Comparison of ENCODE assay signal across 17 cellular contexts in genomic region chr10:126609566-126609965, GRCh38.
"Had no signal": no experiment of that assay in that cellular context is flagged by ENCODE, and none has a peak within 500 bp of the region (broad histone marks: within the 10 kb centered on the region; RNA-seq: fewer than 3 reads in every experiment).

No MANE protein-coding gene starts in this region.

- H3K27ac Mint-ChIP-seq: activated naive CD8-positive, alpha-beta T cell; activated T-helper 1 cell treated with anti-CD3 and anti-CD28 coated beads, Interleukin-12 subunit alpha, Interleukin-12 subunit beta, Interleukin-2, Interleukin-4 antibody, amounts not matched to agents 30 ng/mL and 10 ng/mL and 1 ng/mL, durations not matched to agents 14 hours and 24 hours and 36 hours; endodermal cell; nephron progenitor cell had no signal

- H3K9me3 Mint-ChIP-seq: activated T-helper 1 cell treated with anti-CD3 and anti-CD28 coated beads, Interleukin-12 subunit alpha, Interleukin-12 subunit beta, Interleukin-2, Interleukin-4 antibody, amounts not matched to agents 30 ng/mL and 10 ng/mL and 1 ng/mL, durations not matched to agents 14 hours and 24 hours and 36 hours; endodermal cell; nephron progenitor cell had no signal

- H3K4me3 Mint-ChIP-seq: activated naive CD8-positive, alpha-beta T cell; activated T-helper 1 cell treated with anti-CD3 and anti-CD28 coated beads, Interleukin-12 subunit alpha, Interleukin-12 subunit beta, Interleukin-2, Interleukin-4 antibody, amounts not matched to agents 30 ng/mL and 10 ng/mL and 1 ng/mL, durations not matched to agents 14 hours and 24 hours and 36 hours; endodermal cell; nephron progenitor cell had no signal

- H3K27me3 Mint-ChIP-seq: activated naive CD8-positive, alpha-beta T cell had no signal

- ATAC-seq: body of pancreas, left lung, right cardiac atrium had no signal

- H3K36me3 Mint-ChIP-seq: activated naive CD8-positive, alpha-beta T cell had no signal

- H3K4me1 Mint-ChIP-seq: endodermal cell, nephron progenitor cell had no signal

- DNase-seq: activated CD4-positive, alpha-beta T cell treated with anti-CD3 and anti-CD28 coated beads, Interleukin-2, amount 50 U/mL, for 48 hours; body of pancreas; endodermal cell; foreskin fibroblast; glutamatergic neuron; left lung; nephron progenitor cell; occipital lobe; right cardiac atrium; stimulated activated CD4-positive, alpha-beta T cell treated with anti-CD3 and anti-CD28 coated beads, Interleukin-15, amount 100 ng/mL, for 24 hours; stimulated activated CD4-positive, alpha-beta T cell treated with anti-CD3 and anti-CD28 coated beads, Interleukin-2, amount 100 ng/mL, for 48 hours; T-helper 2 cell; tibial artery; uterus; WERI-Rb-1 had no signal
